Comparison of ENCODE assay signal across 8 cellular contexts in the genomic region with DNA sequence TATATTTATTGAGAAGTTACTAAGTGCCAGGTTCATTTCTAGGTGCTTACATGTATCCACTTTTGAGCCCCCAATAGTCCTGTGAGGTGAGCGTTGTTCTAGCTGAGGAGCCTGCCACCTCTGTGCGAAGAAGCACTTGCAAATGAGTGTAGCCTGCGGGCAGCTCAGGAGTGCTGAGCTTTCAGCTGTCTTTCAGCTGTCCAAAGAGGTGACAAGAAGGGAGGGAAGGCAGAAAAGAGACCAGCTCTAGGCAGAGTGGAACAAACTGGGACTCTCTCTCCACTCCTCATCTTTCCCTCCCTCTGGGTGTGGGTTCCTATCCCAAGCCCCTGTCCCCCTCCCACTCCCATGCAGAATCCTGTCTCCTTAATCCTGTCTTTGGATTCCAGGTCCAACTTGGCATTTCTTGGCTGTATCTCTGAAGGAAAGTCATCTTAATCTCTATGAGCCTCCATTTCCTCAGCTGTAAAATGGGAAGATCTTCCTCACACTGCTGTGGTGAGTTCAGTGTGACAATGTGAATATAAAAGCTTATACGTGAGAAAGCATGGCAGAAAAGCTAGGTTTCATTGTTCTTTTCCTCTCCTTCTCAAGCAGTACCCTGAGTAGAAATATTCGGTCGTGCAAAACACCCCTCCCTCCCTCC. TPM values are rescaled to one million over a fixed set of nuclear protein-coding genes. Genes with fewer than 3 reads are reported as not detected.
DNase-seq lines count a peak whose midpoint lies in the region; ATAC-seq and TF ChIP-seq lines count a peak whose summit lies in the region.

No MANE protein-coding gene starts in this region.

- H3K4me3 ChIP-seq in gastroesophageal sphincter: no peak overlapping the region

- H3K27ac ChIP-seq in gastroesophageal sphincter: peak overlapping the region in 3 of 4 donors; percentile 44 to 61 (median 56)

- peak overlapping the region; percentile 19 to 75 for H3K4me3 Mint-ChIP-seq in stimulated activated naive B cell treated with anti-CD40 and anti-IgM and Interleukin-4, amounts not matched to agents 10 μg/mL and 1 μg/mL and 100 μg/mL, for 72 hours

- H3K27me3 Mint-ChIP-seq in stimulated activated naive B cell treated with anti-CD40 and anti-IgM and Interleukin-4, amounts not matched to agents 10 μg/mL and 1 μg/mL and 100 μg/mL, for 72 hours: no peaks in the 10 kb centered on the region

- no peaks in the 10 kb centered on the region for H3K27me3 ChIP-seq in gastroesophageal sphincter

- WGBS in gastroesophageal sphincter (ENCODE audit: low coverage in 1 of 2), 2 donors: 52 to 58% methylated on average over 3 to 5 of the region's 6 CpGs

- H3K27ac Mint-ChIP-seq in stimulated activated naive B cell treated with anti-CD40 and anti-IgM and Interleukin-4, amounts not matched to agents 10 μg/mL and 1 μg/mL and 100 μg/mL, for 72 hours: peak overlapping the region; percentile 95

- peaks cover 0 to 45% (median 22%) of the 10 kb centered on the region in 3 donors for H3K4me1 ChIP-seq in gastroesophageal sphincter

- TF ChIP-seq POLR2A in gastroesophageal sphincter (IDR thresholded peaks at IDR 0.05): no peak

- no peaks in the 10 kb centered on the region for H3K9me3 ChIP-seq in gastroesophageal sphincter

- peak; percentile 18 for DNase-seq in activated CD4-positive, alpha-beta T cell treated with anti-CD3 and anti-CD28 coated beads for 48 hours
- DNase-seq in activated CD4-positive, alpha-beta T cell treated with anti-CD3 and anti-CD28 coated beads, Interleukin-2, amount 50 U/mL, for 1 hour: no peak
- DNase-seq in NCI-H774 (lab: John Stamatoyannopoulos, UW) (peak; percentile 1), mesenteric fat pad (ENCODE audit: low spot score) (no peak), D341Med (ENCODE audit: low spot score) (no peak)
- DNase-seq in stimulated activated naive B cell treated with anti-CD40 and anti-IgM and Interleukin-4, amounts not matched to agents 10 μg/mL and 1 μg/mL and 100 μg/mL, for 72 hours: no peak

- ATAC-seq in gastroesophageal sphincter (peak; percentile 5), GM19324 (IDR thresholded peaks at IDR 0.05; ENCODE audit: low FRiP score, unreplicated experiment) (no peak)
- ATAC-seq in stimulated activated naive B cell treated with anti-CD40 and anti-IgM and Interleukin-4, amounts not matched to agents 10 μg/mL and 1 μg/mL and 100 μg/mL, for 72 hours (replicated peaks): peak in 1 of 2 donors; percentile 4

- H3K36me3 Mint-ChIP-seq in stimulated activated naive B cell treated with anti-CD40 and anti-IgM and Interleukin-4, amounts not matched to agents 10 μg/mL and 1 μg/mL and 100 μg/mL, for 72 hours: peaks cover 0 to 17% of the 10 kb centered on the region in 2 donors

- peaks cover 0 to 4% of the 10 kb centered on the region in 2 donors for H3K9me3 Mint-ChIP-seq in stimulated activated naive B cell treated with anti-CD40 and anti-IgM and Interleukin-4, amounts not matched to agents 10 μg/mL and 1 μg/mL and 100 μg/mL, for 72 hours

- TF ChIP-seq CTCF in gastroesophageal sphincter (IDR thresholded peaks at IDR 0.05): no peak

- TF ChIP-seq EP300 in gastroesophageal sphincter (IDR thresholded peaks at IDR 0.05): no peak

- H3K4me1 Mint-ChIP-seq in stimulated activated naive B cell treated with anti-CD40 and anti-IgM and Interleukin-4, amounts not matched to agents 10 μg/mL and 1 μg/mL and 100 μg/mL, for 72 hours: peaks cover 60 to 68% of the 10 kb centered on the region in 2 donors

- H3K36me3 ChIP-seq in gastroesophageal sphincter: no peaks in the 10 kb centered on the region

RNA-seq across cellular contexts. Expression of gene SRP14, which starts 6.7 kb away (rescaled TPM):
- total RNA-seq in gastroesophageal sphincter (100 to 1,000 TPM; 290 to 425 (median 324) TPM), mesenteric fat pad (168 TPM)

Comparison
In these comparisons a context has a peak if more than half of its experiments do, and no peak if none do; other contexts are left out.
1. DNase-seq: peak in activated CD4-positive, alpha-beta T cell treated with anti-CD3 and anti-CD28 coated beads for 48 hours (single experiment) and NCI-H774 (single experiment); none in activated CD4-positive, alpha-beta T cell treated with anti-CD3 and anti-CD28 coated beads, Interleukin-2, amount 50 U/mL, for 1 hour (single experiment), stimulated activated naive B cell treated with anti-CD40 and anti-IgM and Interleukin-4, amounts not matched to agents 10 μg/mL and 1 μg/mL and 100 μg/mL, for 72 hours (single experiment), mesenteric fat pad (single experiment) and D341Med (single experiment).